Comparison of ENCODE assay signal across 1 cellular context in the genomic region with DNA sequence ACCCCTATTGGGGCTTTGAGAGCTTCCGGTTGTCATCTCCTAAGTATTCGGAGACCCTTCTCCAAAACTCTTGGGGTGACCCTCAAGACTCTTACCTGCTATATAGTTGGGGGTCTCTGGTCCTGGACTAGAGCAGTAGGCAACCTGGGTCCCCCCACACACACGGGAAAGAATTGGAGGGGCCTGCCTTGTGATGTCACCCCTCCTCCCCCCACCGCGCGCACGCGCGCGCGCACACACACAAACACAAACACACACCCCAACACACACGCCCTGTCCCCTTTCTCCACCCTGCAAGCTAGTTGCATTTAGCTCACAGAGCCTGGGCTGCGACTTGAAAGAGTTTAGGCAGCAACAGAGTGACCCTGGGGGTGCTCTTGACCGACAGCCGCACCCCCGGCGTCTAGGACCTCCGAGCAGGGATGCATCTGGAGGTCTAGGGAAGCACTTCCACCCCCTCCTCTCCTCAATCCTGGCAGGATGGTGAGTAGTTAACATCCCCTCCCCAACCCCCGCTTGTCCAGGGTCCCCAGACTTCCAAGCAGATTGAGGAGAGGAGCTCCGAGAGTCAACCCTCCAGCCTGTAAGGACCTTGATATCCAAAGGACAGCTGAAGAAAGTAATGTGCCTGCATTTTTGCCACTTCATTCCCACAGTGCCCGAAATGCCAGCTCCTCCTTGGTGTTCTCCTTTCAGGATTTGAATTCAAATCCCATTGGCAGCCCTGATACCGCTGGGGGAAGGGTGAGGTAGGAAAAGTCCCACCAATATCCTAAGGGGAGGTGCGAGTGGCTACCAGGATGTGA.
A peak's percentile ranks its signal among the peaks of the same experiment; 100 is the strongest.
TF ChIP-seq lines count a peak whose summit lies in the region.

No MANE protein-coding gene starts in this region.

TF ChIP-seq in K562, 482 proteins besides CTCF, POLR2A, EP300 and RAD21 (continued from another document and continues in another):
- peak; percentile 86 for TF ChIP-seq TCF7L2 (IDR thresholded peaks at IDR 0.05; ENCODE audit: low read depth, low read length)
- TF ChIP-seq HDAC1 (IDR thresholded peaks at IDR 0.05), result no peak
- no peak for TF ChIP-seq SP2 (IDR thresholded peaks at IDR 0.05; ENCODE audit: extremely low read depth, low read depth, low read length, poor library complexity, severe bottlenecking)
- TF ChIP-seq, protein P1, sequence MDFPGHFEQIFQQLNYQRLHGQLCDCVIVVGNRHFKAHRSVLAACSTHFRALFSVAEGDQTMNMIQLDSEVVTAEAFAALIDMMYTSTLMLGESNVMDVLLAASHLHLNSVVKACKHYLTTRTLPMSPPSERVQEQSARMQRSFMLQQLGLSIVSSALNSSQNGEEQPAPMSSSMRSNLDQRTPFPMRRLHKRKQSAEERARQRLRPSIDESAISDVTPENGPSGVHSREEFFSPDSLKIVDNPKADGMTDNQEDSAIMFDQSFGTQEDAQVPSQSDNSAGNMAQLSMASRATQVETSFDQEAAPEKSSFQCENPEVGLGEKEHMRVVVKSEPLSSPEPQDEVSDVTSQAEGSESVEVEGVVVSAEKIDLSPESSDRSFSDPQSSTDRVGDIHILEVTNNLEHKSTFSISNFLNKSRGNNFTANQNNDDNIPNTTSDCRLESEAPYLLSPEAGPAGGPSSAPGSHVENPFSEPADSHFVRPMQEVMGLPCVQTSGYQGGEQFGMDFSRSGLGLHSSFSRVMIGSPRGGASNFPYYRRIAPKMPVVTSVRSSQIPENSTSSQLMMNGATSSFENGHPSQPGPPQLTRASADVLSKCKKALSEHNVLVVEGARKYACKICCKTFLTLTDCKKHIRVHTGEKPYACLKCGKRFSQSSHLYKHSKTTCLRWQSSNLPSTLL (IDR thresholded peaks at IDR 0.05), result no peak
- TF ChIP-seq PHF21A (IDR thresholded peaks at IDR 0.05; ENCODE audit: borderline replicate concordance, low read depth), result no peak
- no peak for TF ChIP-seq HNRNPK (IDR thresholded peaks at IDR 0.05; ENCODE audit: low read depth, low read length, poor library complexity, severe bottlenecking)
- TF ChIP-seq, protein P2, sequence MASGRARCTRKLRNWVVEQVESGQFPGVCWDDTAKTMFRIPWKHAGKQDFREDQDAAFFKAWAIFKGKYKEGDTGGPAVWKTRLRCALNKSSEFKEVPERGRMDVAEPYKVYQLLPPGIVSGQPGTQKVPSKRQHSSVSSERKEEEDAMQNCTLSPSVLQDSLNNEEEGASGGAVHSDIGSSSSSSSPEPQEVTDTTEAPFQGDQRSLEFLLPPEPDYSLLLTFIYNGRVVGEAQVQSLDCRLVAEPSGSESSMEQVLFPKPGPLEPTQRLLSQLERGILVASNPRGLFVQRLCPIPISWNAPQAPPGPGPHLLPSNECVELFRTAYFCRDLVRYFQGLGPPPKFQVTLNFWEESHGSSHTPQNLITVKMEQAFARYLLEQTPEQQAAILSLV (tag; IDR thresholded peaks at IDR 0.05), result no peak
- TF ChIP-seq MCM5 (IDR thresholded peaks at IDR 0.05; ENCODE audit: low read depth), result no peak
- TF ChIP-seq, protein P3, sequence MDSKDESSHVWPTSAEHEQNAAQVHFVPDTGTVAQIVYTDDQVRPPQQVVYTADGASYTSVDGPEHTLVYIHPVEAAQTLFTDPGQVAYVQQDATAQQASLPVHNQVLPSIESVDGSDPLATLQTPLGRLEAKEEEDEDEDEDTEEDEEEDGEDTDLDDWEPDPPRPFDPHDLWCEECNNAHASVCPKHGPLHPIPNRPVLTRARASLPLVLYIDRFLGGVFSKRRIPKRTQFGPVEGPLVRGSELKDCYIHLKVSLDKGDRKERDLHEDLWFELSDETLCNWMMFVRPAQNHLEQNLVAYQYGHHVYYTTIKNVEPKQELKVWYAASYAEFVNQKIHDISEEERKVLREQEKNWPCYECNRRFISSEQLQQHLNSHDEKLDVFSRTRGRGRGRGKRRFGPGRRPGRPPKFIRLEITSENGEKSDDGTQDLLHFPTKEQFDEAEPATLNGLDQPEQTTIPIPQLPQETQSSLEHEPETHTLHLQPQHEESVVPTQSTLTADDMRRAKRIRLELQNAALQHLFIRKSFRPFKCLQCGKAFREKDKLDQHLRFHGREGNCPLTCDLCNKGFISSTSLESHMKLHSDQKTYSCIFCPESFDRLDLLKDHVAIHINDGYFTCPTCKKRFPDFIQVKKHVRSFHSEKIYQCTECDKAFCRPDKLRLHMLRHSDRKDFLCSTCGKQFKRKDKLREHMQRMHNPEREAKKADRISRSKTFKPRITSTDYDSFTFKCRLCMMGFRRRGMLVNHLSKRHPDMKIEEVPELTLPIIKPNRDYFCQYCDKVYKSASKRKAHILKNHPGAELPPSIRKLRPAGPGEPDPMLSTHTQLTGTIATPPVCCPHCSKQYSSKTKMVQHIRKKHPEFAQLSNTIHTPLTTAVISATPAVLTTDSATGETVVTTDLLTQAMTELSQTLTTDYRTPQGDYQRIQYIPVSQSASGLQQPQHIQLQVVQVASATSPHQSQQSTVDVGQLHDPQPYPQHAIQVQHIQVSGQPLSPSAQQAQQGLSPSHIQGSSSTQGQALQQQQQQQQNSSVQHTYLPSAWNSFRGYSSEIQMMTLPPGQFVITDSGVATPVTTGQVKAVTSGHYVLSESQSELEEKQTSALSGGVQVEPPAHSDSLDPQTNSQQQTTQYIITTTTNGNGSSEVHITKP (IDR thresholded peaks at IDR 0.05; ENCODE audit: partially characterized antibody), result peak; percentile 99
- no peak for TF ChIP-seq RB1 (IDR thresholded peaks at IDR 0.05; ENCODE audit: low read depth)
- TF ChIP-seq ZNF717 (CRISPR knock-in tag; IDR thresholded peaks at IDR 0.05), result no peak
- TF ChIP-seq, protein P4, sequence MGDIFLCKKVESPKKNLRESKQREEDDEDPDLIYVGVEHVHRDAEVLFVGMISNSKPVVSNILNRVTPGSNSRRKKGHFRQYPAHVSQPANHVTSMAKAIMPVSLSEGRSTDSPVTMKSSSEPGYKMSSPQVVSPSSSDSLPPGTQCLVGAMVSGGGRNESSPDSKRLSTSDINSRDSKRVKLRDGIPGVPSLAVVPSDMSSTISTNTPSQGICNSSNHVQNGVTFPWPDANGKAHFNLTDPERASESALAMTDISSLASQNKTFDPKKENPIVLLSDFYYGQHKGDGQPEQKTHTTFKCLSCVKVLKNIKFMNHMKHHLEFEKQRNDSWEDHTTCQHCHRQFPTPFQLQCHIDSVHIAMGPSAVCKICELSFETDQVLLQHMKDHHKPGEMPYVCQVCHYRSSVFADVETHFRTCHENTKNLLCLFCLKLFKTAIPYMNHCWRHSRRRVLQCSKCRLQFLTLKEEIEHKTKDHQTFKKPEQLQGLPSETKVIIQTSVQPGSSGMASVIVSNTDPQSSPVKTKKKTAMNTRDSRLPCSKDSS (IDR thresholded peaks at IDR 0.05; ENCODE audit: low read depth, partially characterized antibody), result no peak
- TF ChIP-seq HDAC3 (IDR thresholded peaks at IDR 0.05; ENCODE audit: borderline replicate concordance, partially characterized antibody), result no peak
- TF ChIP-seq, protein P5, sequence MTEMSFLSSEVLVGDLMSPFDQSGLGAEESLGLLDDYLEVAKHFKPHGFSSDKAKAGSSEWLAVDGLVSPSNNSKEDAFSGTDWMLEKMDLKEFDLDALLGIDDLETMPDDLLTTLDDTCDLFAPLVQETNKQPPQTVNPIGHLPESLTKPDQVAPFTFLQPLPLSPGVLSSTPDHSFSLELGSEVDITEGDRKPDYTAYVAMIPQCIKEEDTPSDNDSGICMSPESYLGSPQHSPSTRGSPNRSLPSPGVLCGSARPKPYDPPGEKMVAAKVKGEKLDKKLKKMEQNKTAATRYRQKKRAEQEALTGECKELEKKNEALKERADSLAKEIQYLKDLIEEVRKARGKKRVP (CRISPR knock-in tag; IDR thresholded peaks at IDR 0.05), result no peak
- no peak for TF ChIP-seq CHD1 (IDR thresholded peaks at IDR 0.05; ENCODE audit: low read length)
- peak; percentile 92 for TF ChIP-seq TOE1 (IDR thresholded peaks at IDR 0.05; ENCODE audit: borderline replicate concordance)
- no peak for TF ChIP-seq TOE1 (CRISPR knock-in tag; IDR thresholded peaks at IDR 0.05; ENCODE audit: borderline replicate concordance, low read depth)
- no peak for TF ChIP-seq KDM2B (CRISPR knock-in tag; IDR thresholded peaks at IDR 0.05)
- TF ChIP-seq ARID1B (IDR thresholded peaks at IDR 0.05), result peak; percentile 24; the same call in 1 of the 2 replicates
- TF ChIP-seq SRF (CRISPR knock-in tag; IDR thresholded peaks at IDR 0.05), result no peak
- no peak for TF ChIP-seq NCOR1 (IDR thresholded peaks at IDR 0.05)
- TF ChIP-seq ELF2 (CRISPR knock-in tag; IDR thresholded peaks at IDR 0.05), result no peak
- no peak for TF ChIP-seq ZNF124 (CRISPR knock-in tag; IDR thresholded peaks at IDR 0.05)
- TF ChIP-seq POLR2B (IDR thresholded peaks at IDR 0.05; ENCODE audit: low read depth, partially characterized antibody), result peak; percentile 43
- TF ChIP-seq, protein P6, sequence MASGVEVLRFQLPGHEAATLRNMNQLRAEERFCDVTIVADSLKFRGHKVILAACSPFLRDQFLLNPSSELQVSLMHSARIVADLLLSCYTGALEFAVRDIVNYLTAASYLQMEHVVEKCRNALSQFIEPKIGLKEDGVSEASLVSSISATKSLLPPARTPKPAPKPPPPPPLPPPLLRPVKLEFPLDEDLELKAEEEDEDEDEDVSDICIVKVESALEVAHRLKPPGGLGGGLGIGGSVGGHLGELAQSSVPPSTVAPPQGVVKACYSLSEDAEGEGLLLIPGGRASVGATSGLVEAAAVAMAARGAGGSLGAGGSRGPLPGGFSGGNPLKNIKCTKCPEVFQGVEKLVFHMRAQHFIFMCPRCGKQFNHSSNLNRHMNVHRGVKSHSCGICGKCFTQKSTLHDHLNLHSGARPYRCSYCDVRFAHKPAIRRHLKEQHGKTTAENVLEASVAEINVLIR (CRISPR knock-in tag; IDR thresholded peaks at IDR 0.05), result peak; percentile 60; the same call in 1 of the 2 replicates
- TF ChIP-seq ZNF766 (CRISPR knock-in tag; conservative IDR thresholded peaks at IDR 0.05), result 0 out of 2 replicates have a peak, but pooled peaks have one; percentile 33
- no peak for TF ChIP-seq GTF2A2 (tag; IDR thresholded peaks at IDR 0.05)
- no peak for TF ChIP-seq CBFA2T3 (IDR thresholded peaks at IDR 0.05)
- no peak for TF ChIP-seq E2F3 (CRISPR knock-in tag; IDR thresholded peaks at IDR 0.05)
- no peak for TF ChIP-seq CBX5 (IDR thresholded peaks at IDR 0.05; ENCODE audit: borderline replicate concordance, low read depth)
- TF ChIP-seq, protein P7, sequence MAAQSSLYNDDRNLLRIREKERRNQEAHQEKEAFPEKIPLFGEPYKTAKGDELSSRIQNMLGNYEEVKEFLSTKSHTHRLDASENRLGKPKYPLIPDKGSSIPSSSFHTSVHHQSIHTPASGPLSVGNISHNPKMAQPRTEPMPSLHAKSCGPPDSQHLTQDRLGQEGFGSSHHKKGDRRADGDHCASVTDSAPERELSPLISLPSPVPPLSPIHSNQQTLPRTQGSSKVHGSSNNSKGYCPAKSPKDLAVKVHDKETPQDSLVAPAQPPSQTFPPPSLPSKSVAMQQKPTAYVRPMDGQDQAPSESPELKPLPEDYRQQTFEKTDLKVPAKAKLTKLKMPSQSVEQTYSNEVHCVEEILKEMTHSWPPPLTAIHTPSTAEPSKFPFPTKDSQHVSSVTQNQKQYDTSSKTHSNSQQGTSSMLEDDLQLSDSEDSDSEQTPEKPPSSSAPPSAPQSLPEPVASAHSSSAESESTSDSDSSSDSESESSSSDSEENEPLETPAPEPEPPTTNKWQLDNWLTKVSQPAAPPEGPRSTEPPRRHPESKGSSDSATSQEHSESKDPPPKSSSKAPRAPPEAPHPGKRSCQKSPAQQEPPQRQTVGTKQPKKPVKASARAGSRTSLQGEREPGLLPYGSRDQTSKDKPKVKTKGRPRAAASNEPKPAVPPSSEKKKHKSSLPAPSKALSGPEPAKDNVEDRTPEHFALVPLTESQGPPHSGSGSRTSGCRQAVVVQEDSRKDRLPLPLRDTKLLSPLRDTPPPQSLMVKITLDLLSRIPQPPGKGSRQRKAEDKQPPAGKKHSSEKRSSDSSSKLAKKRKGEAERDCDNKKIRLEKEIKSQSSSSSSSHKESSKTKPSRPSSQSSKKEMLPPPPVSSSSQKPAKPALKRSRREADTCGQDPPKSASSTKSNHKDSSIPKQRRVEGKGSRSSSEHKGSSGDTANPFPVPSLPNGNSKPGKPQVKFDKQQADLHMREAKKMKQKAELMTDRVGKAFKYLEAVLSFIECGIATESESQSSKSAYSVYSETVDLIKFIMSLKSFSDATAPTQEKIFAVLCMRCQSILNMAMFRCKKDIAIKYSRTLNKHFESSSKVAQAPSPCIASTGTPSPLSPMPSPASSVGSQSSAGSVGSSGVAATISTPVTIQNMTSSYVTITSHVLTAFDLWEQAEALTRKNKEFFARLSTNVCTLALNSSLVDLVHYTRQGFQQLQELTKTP (IDR thresholded peaks at IDR 0.05; ENCODE audit: low read depth in 1 of 2, partially characterized antibody in 2 of 2), result peak in 1 of 2 experiments; percentile 35
- TF ChIP-seq TBP (optimal IDR thresholded peaks at IDR 0.05; ENCODE audit: low read depth, low read length), result no peak
- TF ChIP-seq, protein P8, sequence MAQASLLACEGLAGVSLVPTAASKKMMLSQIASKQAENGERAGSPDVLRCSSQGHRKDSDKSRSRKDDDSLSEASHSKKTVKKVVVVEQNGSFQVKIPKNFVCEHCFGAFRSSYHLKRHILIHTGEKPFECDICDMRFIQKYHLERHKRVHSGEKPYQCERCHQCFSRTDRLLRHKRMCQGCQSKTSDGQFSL (CRISPR knock-in tag; IDR thresholded peaks at IDR 0.05), result peak; percentile 92
- TF ChIP-seq, protein P8 (tag; IDR thresholded peaks at IDR 0.05), result peak in 1 of 2 experiments; percentile 79; a peak in 1 of 4 replicates
- TF ChIP-seq KDM5B (IDR thresholded peaks at IDR 0.05; ENCODE audit: insufficient replicate concordance, low read depth, low read length), result no peak
- no peak for TF ChIP-seq EHMT2 (IDR thresholded peaks at IDR 0.05)
